Comparison of ENCODE assay signal across 24 cellular contexts in the genomic region with DNA sequence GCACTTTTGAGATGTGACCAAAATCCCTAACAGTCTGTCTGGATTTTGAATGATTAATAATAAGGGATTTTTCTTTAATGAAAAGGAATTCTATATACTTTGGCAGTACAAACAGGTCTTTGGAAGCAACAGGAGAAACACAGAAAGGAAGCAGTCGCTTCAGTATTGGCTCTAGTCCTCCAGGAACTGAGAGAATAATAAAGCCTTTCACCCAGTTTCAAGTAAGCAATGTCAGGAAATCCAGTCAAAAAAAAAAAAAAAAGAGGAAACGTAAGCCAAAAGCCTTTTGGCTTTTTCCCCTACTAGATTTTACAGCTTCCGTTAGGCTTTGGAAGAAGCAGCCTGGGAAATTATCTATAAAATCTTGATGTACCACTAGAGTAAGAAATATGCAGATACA.
A peak's percentile ranks its signal among the peaks of the same experiment; 100 is the strongest.
DNase-seq lines count a peak whose midpoint lies in the region; ATAC-seq, FAIRE-seq and TF ChIP-seq lines count a peak whose summit lies in the region.
"Had no signal": no experiment of that assay in that cellular context is flagged by ENCODE, and none has a peak within 500 bp of the region (broad histone marks: within the 10 kb centered on the region; RNA-seq: fewer than 3 reads in every experiment).

No MANE protein-coding gene starts in this region.

- 45 to 56% methylated on average over 3 of the region's 3 CpGs for WGBS in upper lobe of left lung, 2 donors

- H3K4me1 ChIP-seq in upper lobe of left lung: no peaks in the 10 kb centered on the region
- H3K4me1 ChIP-seq: foreskin keratinocyte had no signal

- TF ChIP-seq EP300 in upper lobe of left lung (IDR thresholded peaks at IDR 0.05): no peak

- no peaks in the 10 kb centered on the region for H3K27me3 ChIP-seq in upper lobe of left lung
- H3K27me3 ChIP-seq: adrenal gland, foreskin keratinocyte had no signal

- DNase-seq in SK-MEL-5 (ENCODE audit: low read depth, low spot score): peak; percentile 27
- no peak for DNase-seq in left ventricle myocardium superior
- DNase-seq in pons (ENCODE audit: low spot score): peak; percentile 45
- no peak for DNase-seq in iPS-NIHi11 (ENCODE audit: low spot score)
- DNase-seq in NCI-H2029 treated with DMSO at 0.1 percent for 48 hours (lab: John Stamatoyannopoulos, UW): no peak
- no peak for DNase-seq in GM03348 (ENCODE audit: low spot score)
- DNase-seq in upper lobe of left lung: no peak
- DNase-seq: activated CD4-positive, CD25-positive, alpha-beta regulatory T cell treated with anti-CD3 and anti-CD28 coated beads, Interleukin-2, amount 50 U/mL, for 72 hours; activated T-cell treated with anti-CD3 and anti-CD28 coated beads, Interleukin-2, amount 50 U/mL, for 1 hour; adrenal gland; DMS53; dorsolateral prefrontal cortex; foreskin keratinocyte; GF-D8; NCI-H1436 treated with DMSO at 0.1 percent for 48 hours; NCI-H2171; NCI-H526; nephron progenitor cell; posterior cingulate gyrus; T-helper 9 cell had no signal

- no peak overlapping the region for H3K4me3 ChIP-seq in upper lobe of left lung
- H3K4me3 ChIP-seq: adrenal gland, dorsolateral prefrontal cortex had no signal

- ATAC-seq in left ventricle myocardium superior (peak; percentile 49), upper lobe of left lung (ENCODE audit: low FRiP score in 2 of 2) (no peak)
- ATAC-seq: foreskin keratinocyte; stimulated activated effector memory CD8-positive, alpha-beta T cell treated with anti-CD3 and anti-CD28 coated beads, Interleukin-12 subunit alpha, Interleukin-12 subunit beta, amount 100 ng/mL, for 72 hours had no signal

- H3K36me3 ChIP-seq in upper lobe of left lung: no peaks in the 10 kb centered on the region

- intact Hi-C loops in left ventricle myocardium superior (cut with micrococcal nuclease): no loop called here

- TF ChIP-seq CTCF in upper lobe of left lung (IDR thresholded peaks at IDR 0.05): no peak

- H3K9me3 ChIP-seq in upper lobe of left lung: no peaks in the 10 kb centered on the region
- H3K9me3 ChIP-seq: adrenal gland had no signal

- in situ Hi-C loops in SK-MEL-5 (cut with HindIII; ENCODE audit: low pct_unique_long_range_greater_than_20kb, low sequenced_read_pairs): no loop called here

- peak; percentile 84 for FAIRE-seq in colon (lab: Jason Lieb, UNC)
- FAIRE-seq: GM19239 had no signal

- H3K27ac ChIP-seq in upper lobe of left lung: no peak overlapping the region
- H3K27ac ChIP-seq: foreskin keratinocyte, RWPE1 had no signal

- TF ChIP-seq POLR2A in upper lobe of left lung (IDR thresholded peaks at IDR 0.05): no peak

Comparison
In these comparisons a context has a peak if more than half of its experiments do, and no peak if none do; other contexts are left out.
1. DNase-seq: peak in SK-MEL-5 (single experiment) and pons (single experiment); none in left ventricle myocardium superior (single experiment), iPS-NIHi11 (single experiment), NCI-H2029 treated with DMSO at 0.1 percent for 48 hours (single experiment), GM03348 (single experiment) and upper lobe of left lung (0 of 2).